In genomic region chr3:32076566-32076965, GRCh38 we compare ENCODE assay signal across 17 cellular contexts. TPM values are rescaled to one million over a fixed set of nuclear protein-coding genes. Genes with fewer than 3 reads are reported as not detected.
DNase-seq lines count a peak whose midpoint lies in the region; ATAC-seq and TF ChIP-seq lines count a peak whose summit lies in the region.
"Had no signal": no experiment of that assay in that cellular context is flagged by ENCODE, and none has a peak within 500 bp of the region (broad histone marks: within the 10 kb centered on the region; RNA-seq: fewer than 3 reads in every experiment).

No MANE protein-coding gene starts in this region.

- no peaks in the 10 kb centered on the region for H3K4me1 ChIP-seq in effector memory CD4-positive, alpha-beta T cell (ENCODE audit: control insufficient read depth, insufficient read depth, low read length, poor library complexity, severe bottlenecking)
- H3K4me1 ChIP-seq: body of pancreas, left lung had no signal

- no peak for TF ChIP-seq CTCF in AG09309 (IDR thresholded peaks at IDR 0.05; ENCODE audit: control insufficient read depth, insufficient read depth, low read depth, low read length, missing control alignments)
- TF ChIP-seq CTCF in brain microvascular endothelial cell (IDR thresholded peaks at IDR 0.05; ENCODE audit: low read depth, low read length, missing control alignments), result no peak

- H3K4me3 ChIP-seq in AG09309 (ENCODE audit: control insufficient read depth, low read depth, low read length) (no peak overlapping the region), MG63 (no peak overlapping the region), brain microvascular endothelial cell (ENCODE audit: low read depth, low read length) (no peak overlapping the region)
- no peak overlapping the region for H3K4me3 ChIP-seq in effector memory CD4-positive, alpha-beta T cell (ENCODE audit: insufficient read depth, low read depth, low read length, poor library complexity, severe bottlenecking)
- H3K4me3 ChIP-seq: body of pancreas, coronary artery, left lung had no signal

- H3K36me3 ChIP-seq in MG63 (no peaks in the 10 kb centered on the region), brain microvascular endothelial cell (replicated peaks) (no peaks in the 10 kb centered on the region)
- no peaks in the 10 kb centered on the region for H3K36me3 ChIP-seq in effector memory CD4-positive, alpha-beta T cell (ENCODE audit: control insufficient read depth, insufficient read depth, low read length)
- H3K36me3 ChIP-seq: left lung had no signal

- DNase-seq in AG09309 (ENCODE audit: low read depth) (peak; percentile 32), MG63 (peak; percentile 67), brain microvascular endothelial cell (peak; percentile 31), islet precursor cell (peak; percentile 50), Kasumi-1 (lab: John Stamatoyannopoulos, UW) (no peak)
- DNase-seq in effector memory CD4-positive, alpha-beta T cell, result no peak
- DNase-seq: activated naive CD4-positive, alpha-beta T cell treated with anti-CD3 and anti-CD28 coated beads, Interleukin-2, amount 10 ng/mL, durations not matched to agents 7 days and 5 days; activated T-cell treated with anti-CD3 and anti-CD28 coated beads, Interleukin-2, amount 50 U/mL, for 48 hours; body of pancreas; DMS79; left lung; NCI-H774; retina; T-helper 2 cell had no signal

- ATAC-seq in HG03045 (IDR thresholded peaks at IDR 0.05; ENCODE audit: unreplicated experiment) (no peak), GM19452 (IDR thresholded peaks at IDR 0.05; ENCODE audit: unreplicated experiment) (no peak)
- ATAC-seq: body of pancreas, left lung had no signal

- in situ Hi-C loops in brain microvascular endothelial cell (cut with HindIII; ENCODE audit: low pct_ligation_motif_present, low sequenced_read_pairs), result no loop called here

- no peaks in the 10 kb centered on the region for H3K9me3 ChIP-seq in MG63
- no peaks in the 10 kb centered on the region for H3K9me3 ChIP-seq in effector memory CD4-positive, alpha-beta T cell (ENCODE audit: control insufficient read depth, low read length)
- H3K9me3 ChIP-seq: body of pancreas, left lung had no signal

- H3K27ac ChIP-seq in brain microvascular endothelial cell, result no peak overlapping the region
- no peak overlapping the region for H3K27ac ChIP-seq in effector memory CD4-positive, alpha-beta T cell (ENCODE audit: insufficient read depth, low read length, poor library complexity, severe bottlenecking)
- H3K27ac ChIP-seq: body of pancreas, coronary artery had no signal

- no peaks in the 10 kb centered on the region for H3K27me3 ChIP-seq in MG63
- H3K27me3 ChIP-seq in brain microvascular endothelial cell (replicated peaks), result no peaks in the 10 kb centered on the region
- no peaks in the 10 kb centered on the region for H3K27me3 ChIP-seq in effector memory CD4-positive, alpha-beta T cell (replicated peaks; ENCODE audit: control insufficient read depth, insufficient read depth, low read length, poor library complexity, severe bottlenecking)
- H3K27me3 ChIP-seq: body of pancreas, left lung had no signal

RNA-seq across cellular contexts. Expression of gene GPD1L, which starts 29.9 kb away (rescaled TPM):
- total RNA-seq in MG63 (2014; rRNA removed; shearing (Covaris generic); ENCODE audit: low replicate concordance), result 12.0 and 12.9 TPM in 2 replicates

Comparison
In these comparisons a context has a peak if more than half of its experiments do, and no peak if none do; other contexts are left out.
1. DNase-seq: peak in AG09309 (single experiment), MG63 (single experiment), brain microvascular endothelial cell (single experiment) and islet precursor cell (single experiment); none in effector memory CD4-positive, alpha-beta T cell (0 of 3) and Kasumi-1 (0 of 2).